24 cellular contexts compared by ENCODE assay signal in genomic region chr11:23995891-23996290, GRCh38.
DNase-seq lines count a peak whose midpoint lies in the region; ATAC-seq and TF ChIP-seq lines count a peak whose summit lies in the region.
"Had no signal": no experiment of that assay in that cellular context is flagged by ENCODE, and none has a peak within 500 bp of the region (broad histone marks: within the 10 kb centered on the region; RNA-seq: fewer than 3 reads in every experiment).

No MANE protein-coding gene starts in this region.

- H3K36me3 Mint-ChIP-seq in activated T-helper 1 cell treated with anti-CD3 and anti-CD28 coated beads, Interleukin-12 subunit alpha, Interleukin-12 subunit beta, Interleukin-2, Interleukin-4 antibody, amounts not matched to agents 30 ng/mL and 10 ng/mL and 1 ng/mL, durations not matched to agents 14 hours and 24 hours and 36 hours (ENCODE audit: low read depth), result no peaks in the 10 kb centered on the region
- H3K36me3 Mint-ChIP-seq: activated naive CD8-positive, alpha-beta T cell treated with anti-CD3 and anti-CD28 coated beads, Interleukin-2, amount 10 ng/mL, durations not matched to agents 7 days and 5 days; neural progenitor cell; stimulated activated effector memory CD8-positive, alpha-beta T cell treated with anti-CD3 and anti-CD28 coated beads, Interleukin-12 subunit alpha, Interleukin-12 subunit beta, amount 100 ng/mL, for 72 hours had no signal

- no peaks in the 10 kb centered on the region for H3K27me3 Mint-ChIP-seq in activated T-helper 1 cell treated with anti-CD3 and anti-CD28 coated beads, Interleukin-12 subunit alpha, Interleukin-12 subunit beta, Interleukin-2, Interleukin-4 antibody, amounts not matched to agents 30 ng/mL and 10 ng/mL and 1 ng/mL, durations not matched to agents 14 hours and 24 hours and 36 hours (ENCODE audit: insufficient read depth)
- H3K27me3 Mint-ChIP-seq: activated naive CD8-positive, alpha-beta T cell treated with anti-CD3 and anti-CD28 coated beads, Interleukin-2, amount 10 ng/mL, durations not matched to agents 7 days and 5 days; progenitor cell of endocrine pancreas had no signal

- H3K4me1 Mint-ChIP-seq in activated T-helper 1 cell treated with anti-CD3 and anti-CD28 coated beads, Interleukin-12 subunit alpha, Interleukin-12 subunit beta, Interleukin-2, Interleukin-4 antibody, amounts not matched to agents 30 ng/mL and 10 ng/mL and 1 ng/mL, durations not matched to agents 14 hours and 24 hours and 36 hours (ENCODE audit: low read depth), result no peaks in the 10 kb centered on the region
- H3K4me1 Mint-ChIP-seq: activated naive CD8-positive, alpha-beta T cell treated with anti-CD3 and anti-CD28 coated beads, Interleukin-2, amount 10 ng/mL, durations not matched to agents 7 days and 5 days; stimulated activated effector memory CD8-positive, alpha-beta T cell treated with anti-CD3 and anti-CD28 coated beads, Interleukin-12 subunit alpha, Interleukin-12 subunit beta, amount 100 ng/mL, for 72 hours had no signal

- intact Hi-C loops in activated T-helper 1 cell treated with anti-CD3 and anti-CD28 coated beads, Interleukin-12 subunit alpha, Interleukin-12 subunit beta, Interleukin-2, Interleukin-4 antibody, amounts not matched to agents 30 ng/mL and 10 ng/mL and 1 ng/mL, durations not matched to agents 14 hours and 24 hours and 36 hours (cut with micrococcal nuclease), result no loop called here

- H3K9me3 Mint-ChIP-seq in activated T-helper 1 cell treated with anti-CD3 and anti-CD28 coated beads, Interleukin-12 subunit alpha, Interleukin-12 subunit beta, Interleukin-2, Interleukin-4 antibody, amounts not matched to agents 30 ng/mL and 10 ng/mL and 1 ng/mL, durations not matched to agents 14 hours and 24 hours and 36 hours, result peaks cover 12% of the 10 kb centered on the region

- no peak overlapping the region for H3K27ac ChIP-seq in foreskin keratinocyte
- H3K27ac ChIP-seq: neural progenitor cell, RWPE1, skin epidermis, suprapubic skin had no signal

- H3K4me1 ChIP-seq in foreskin keratinocyte, result no peaks in the 10 kb centered on the region
- H3K4me1 ChIP-seq: suprapubic skin had no signal

- ATAC-seq in foreskin keratinocyte, result no peak
- no peak for ATAC-seq in HG03280 (IDR thresholded peaks at IDR 0.05; ENCODE audit: unreplicated experiment)
- ATAC-seq: stimulated activated effector memory CD8-positive, alpha-beta T cell treated with anti-CD3 and anti-CD28 coated beads, Interleukin-12 subunit alpha, Interleukin-12 subunit beta, amount 100 ng/mL, for 72 hours; WTC11 had no signal

- no peaks in the 10 kb centered on the region for H3K27me3 ChIP-seq in foreskin keratinocyte
- H3K27me3 ChIP-seq: neural progenitor cell, suprapubic skin had no signal

- H3K27ac Mint-ChIP-seq in activated T-helper 1 cell treated with anti-CD3 and anti-CD28 coated beads, Interleukin-12 subunit alpha, Interleukin-12 subunit beta, Interleukin-2, Interleukin-4 antibody, amounts not matched to agents 30 ng/mL and 10 ng/mL and 1 ng/mL, durations not matched to agents 14 hours and 24 hours and 36 hours, result no peak overlapping the region
- H3K27ac Mint-ChIP-seq: activated naive CD8-positive, alpha-beta T cell treated with anti-CD3 and anti-CD28 coated beads, Interleukin-2, amount 10 ng/mL, durations not matched to agents 7 days and 5 days; neural progenitor cell; progenitor cell of endocrine pancreas; stimulated activated effector memory CD8-positive, alpha-beta T cell treated with anti-CD3 and anti-CD28 coated beads, Interleukin-12 subunit alpha, Interleukin-12 subunit beta, amount 100 ng/mL, for 72 hours; WTC11 had no signal

- DNase-seq in HT-29 (ENCODE audit: low spot score) (peak; percentile 65), astrocyte of the hippocampus (ENCODE audit: low read depth, low spot score) (peak; percentile 16), foreskin keratinocyte (peak; percentile 56 to 80), T-helper 9 cell (no peak), GM19240 (ENCODE audit: insufficient read length, low spot score) (no peak)
- DNase-seq in activated T-helper 1 cell treated with anti-CD3 and anti-CD28 coated beads, Interleukin-12 subunit alpha, Interleukin-12 subunit beta, Interleukin-2, Interleukin-4 antibody, amounts not matched to agents 30 ng/mL and 10 ng/mL and 1 ng/mL, durations not matched to agents 14 hours and 24 hours and 36 hours (ENCODE audit: low spot score), result no peak
- DNase-seq: activated CD8-positive, alpha-beta memory T cell treated with anti-CD3 and anti-CD28 coated beads, Interleukin-2, amount 50 U/mL, for 4 hours; activated naive CD8-positive, alpha-beta T cell treated with anti-CD3 and anti-CD28 coated beads, Interleukin-2, amount 10 ng/mL, durations not matched to agents 7 days and 5 days; AML-193; dermis blood vessel endothelial cell; foreskin melanocyte; hypothalamus; NCI-H1436; NCI-H524; SK-N-SH; stimulated activated CD4-positive, alpha-beta T cell treated with anti-CD3 and anti-CD28 coated beads, Interleukin-2, amount 100 ng/mL, for 24 hours had no signal

- no peak overlapping the region for H3K4me3 Mint-ChIP-seq in activated T-helper 1 cell treated with anti-CD3 and anti-CD28 coated beads, Interleukin-12 subunit alpha, Interleukin-12 subunit beta, Interleukin-2, Interleukin-4 antibody, amounts not matched to agents 30 ng/mL and 10 ng/mL and 1 ng/mL, durations not matched to agents 14 hours and 24 hours and 36 hours
- H3K4me3 Mint-ChIP-seq: activated naive CD8-positive, alpha-beta T cell treated with anti-CD3 and anti-CD28 coated beads, Interleukin-2, amount 10 ng/mL, durations not matched to agents 7 days and 5 days; neural progenitor cell; stimulated activated effector memory CD8-positive, alpha-beta T cell treated with anti-CD3 and anti-CD28 coated beads, Interleukin-12 subunit alpha, Interleukin-12 subunit beta, amount 100 ng/mL, for 72 hours; WTC11 had no signal

- TF ChIP-seq CTCF in foreskin keratinocyte (conservative IDR thresholded peaks at IDR 0.05), result no peak

Comparison
In these comparisons a context has a peak if more than half of its experiments do, and no peak if none do; other contexts are left out.
1. DNase-seq: peak in HT-29 (single experiment), astrocyte of the hippocampus (single experiment) and foreskin keratinocyte (2 of 2); none in activated T-helper 1 cell treated with anti-CD3 and anti-CD28 coated beads, Interleukin-12 subunit alpha, Interleukin-12 subunit beta, Interleukin-2, Interleukin-4 antibody, amounts not matched to agents 30 ng/mL and 10 ng/mL and 1 ng/mL, durations not matched to agents 14 hours and 24 hours and 36 hours (single experiment), T-helper 9 cell (single experiment) and GM19240 (single experiment).